24 cellular contexts compared by ENCODE assay signal in genomic region chr6:145531032-145531431, GRCh38.
"Had no signal": no experiment of that assay in that cellular context is flagged by ENCODE, and none has a peak within 500 bp of the region (broad histone marks: within the 10 kb centered on the region; RNA-seq: fewer than 3 reads in every experiment).

No MANE protein-coding gene starts in this region.

- DNase-seq: activated CD4-positive, alpha-beta T cell treated with anti-CD3 and anti-CD28 coated beads for 48 hours; activated CD4-positive, alpha-beta T cell treated with anti-CD3 and anti-CD28 coated beads, Interleukin-2, amount 50 U/mL, for 48 hours; activated CD8-positive, alpha-beta memory T cell treated with anti-CD3 and anti-CD28 coated beads for 24 hours; activated effector memory CD4-positive, alpha-beta T cell treated with Interleukin-2 at 50 U/mL for 16 hours; activated naive CD4-positive, alpha-beta T cell treated with anti-CD3 and anti-CD28 coated beads, Interleukin-2, amount 10 ng/mL, durations not matched to agents 7 days and 5 days; activated naive CD8-positive, alpha-beta T cell treated with anti-CD3 and anti-CD28 coated beads, Interleukin-2, amount 10 ng/mL, durations not matched to agents 7 days and 5 days; caudate nucleus; cortex of kidney; effector memory CD8-positive, alpha-beta T cell; heart left ventricle; left lung; lower lobe of right lung; natural killer cell; stimulated activated CD4-positive, alpha-beta T cell treated with anti-CD3 and anti-CD28 coated beads, Interleukin-1b, Interleukin-23, amount 100 ng/mL, for 48 hours; stimulated activated CD4-positive, alpha-beta T cell treated with anti-CD3 and anti-CD28 coated beads, Interleukin-4, amount 100 ng/mL, for 4 hours; stimulated activated CD8-positive, alpha-beta memory T cell treated with anti-CD3 and anti-CD28 coated beads, Interleukin-4, amount 100 ng/mL, for 48 hours; stomach; thyroid gland; upper lobe of left lung had no signal

- H3K36me3 Mint-ChIP-seq: activated naive CD4-positive, alpha-beta T cell treated with anti-CD3 and anti-CD28 coated beads, Interleukin-2, amount 10 ng/mL, durations not matched to agents 7 days and 5 days; activated naive CD8-positive, alpha-beta T cell treated with anti-CD3 and anti-CD28 coated beads, Interleukin-2, amount 10 ng/mL, durations not matched to agents 7 days and 5 days; natural killer cell; stimulated activated memory B cell treated with anti-CD40 and anti-IgM and Interleukin-4, amounts not matched to agents 10 μg/mL and 1 μg/mL and 100 μg/mL, for 72 hours had no signal

- H3K9me3 Mint-ChIP-seq: activated naive CD4-positive, alpha-beta T cell treated with anti-CD3 and anti-CD28 coated beads, Interleukin-2, amount 10 ng/mL, durations not matched to agents 7 days and 5 days; activated naive CD8-positive, alpha-beta T cell treated with anti-CD3 and anti-CD28 coated beads, Interleukin-2, amount 10 ng/mL, durations not matched to agents 7 days and 5 days; effector memory CD8-positive, alpha-beta T cell; stimulated activated memory B cell treated with anti-CD40 and anti-IgM and Interleukin-4, amounts not matched to agents 10 μg/mL and 1 μg/mL and 100 μg/mL, for 72 hours had no signal

- H3K4me1 Mint-ChIP-seq: activated naive CD4-positive, alpha-beta T cell treated with anti-CD3 and anti-CD28 coated beads, Interleukin-2, amount 10 ng/mL, durations not matched to agents 7 days and 5 days; activated naive CD8-positive, alpha-beta T cell treated with anti-CD3 and anti-CD28 coated beads, Interleukin-2, amount 10 ng/mL, durations not matched to agents 7 days and 5 days; natural killer cell; stimulated activated memory B cell treated with anti-CD40 and anti-IgM and Interleukin-4, amounts not matched to agents 10 μg/mL and 1 μg/mL and 100 μg/mL, for 72 hours had no signal

- H3K4me1 ChIP-seq: left lung, lower lobe of right lung, right atrium auricular region, thyroid gland, upper lobe of left lung, vagina had no signal

- H3K4me2 ChIP-seq: smooth muscle cell had no signal

- H3K27me3 ChIP-seq: heart left ventricle, left lung, right atrium auricular region, stomach, thyroid gland, upper lobe of left lung, vagina had no signal

- H3K27me3 Mint-ChIP-seq: activated naive CD4-positive, alpha-beta T cell treated with anti-CD3 and anti-CD28 coated beads, Interleukin-2, amount 10 ng/mL, durations not matched to agents 7 days and 5 days; activated naive CD8-positive, alpha-beta T cell treated with anti-CD3 and anti-CD28 coated beads, Interleukin-2, amount 10 ng/mL, durations not matched to agents 7 days and 5 days; effector memory CD8-positive, alpha-beta T cell; stimulated activated memory B cell treated with anti-CD40 and anti-IgM and Interleukin-4, amounts not matched to agents 10 μg/mL and 1 μg/mL and 100 μg/mL, for 72 hours had no signal

- H3K4me3 Mint-ChIP-seq: activated naive CD4-positive, alpha-beta T cell treated with anti-CD3 and anti-CD28 coated beads, Interleukin-2, amount 10 ng/mL, durations not matched to agents 7 days and 5 days; activated naive CD8-positive, alpha-beta T cell treated with anti-CD3 and anti-CD28 coated beads, Interleukin-2, amount 10 ng/mL, durations not matched to agents 7 days and 5 days; effector memory CD8-positive, alpha-beta T cell; natural killer cell; stimulated activated memory B cell treated with anti-CD40 and anti-IgM and Interleukin-4, amounts not matched to agents 10 μg/mL and 1 μg/mL and 100 μg/mL, for 72 hours had no signal

- H3K36me3 ChIP-seq: heart left ventricle, left lung, lower lobe of right lung, right atrium auricular region, stomach, thyroid gland, upper lobe of left lung, vagina had no signal

- H3K4me3 ChIP-seq: heart left ventricle, left lung, lower lobe of right lung, right atrium auricular region, smooth muscle cell, stomach, thyroid gland, upper lobe of left lung, vagina had no signal

- H3K27ac Mint-ChIP-seq: activated naive CD4-positive, alpha-beta T cell treated with anti-CD3 and anti-CD28 coated beads, Interleukin-2, amount 10 ng/mL, durations not matched to agents 7 days and 5 days; activated naive CD8-positive, alpha-beta T cell treated with anti-CD3 and anti-CD28 coated beads, Interleukin-2, amount 10 ng/mL, durations not matched to agents 7 days and 5 days; effector memory CD8-positive, alpha-beta T cell; natural killer cell; stimulated activated memory B cell treated with anti-CD40 and anti-IgM and Interleukin-4, amounts not matched to agents 10 μg/mL and 1 μg/mL and 100 μg/mL, for 72 hours had no signal

- H3K9me3 ChIP-seq: lower lobe of right lung, right atrium auricular region, stomach, thyroid gland, upper lobe of left lung, vagina had no signal

- H3K27ac ChIP-seq: heart left ventricle, left lung, lower lobe of right lung, right atrium auricular region, thyroid gland, upper lobe of left lung, vagina, VCaP had no signal
